5 cellular contexts compared by ENCODE assay signal in the genomic region with DNA sequence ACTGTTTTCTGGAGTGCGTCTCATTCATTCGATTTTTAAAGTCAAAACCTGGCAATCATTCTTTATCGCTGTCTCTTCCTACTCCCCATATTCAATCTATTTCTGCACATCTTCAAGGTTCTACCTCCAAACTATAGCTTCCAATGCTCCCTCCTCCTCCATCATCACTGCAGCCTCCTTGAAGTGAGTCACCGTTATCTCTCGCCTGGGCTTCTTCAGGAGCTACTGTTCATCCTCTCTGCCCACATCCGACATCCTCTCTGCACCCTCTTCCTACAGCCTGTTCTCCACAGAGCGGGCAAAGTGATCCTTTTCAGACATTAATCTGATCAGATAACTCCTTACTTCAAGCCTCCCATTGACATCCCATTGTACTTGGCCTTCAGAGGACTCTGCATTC.
"Had no signal": no experiment of that assay in that cellular context is flagged by ENCODE, and none has a peak within 500 bp of the region (broad histone marks: within the 10 kb centered on the region; RNA-seq: fewer than 3 reads in every experiment).

No MANE protein-coding gene starts in this region.

- ATAC-seq: HepG2, K562 had no signal

- DNase-seq: IMR-90, KBM-7, KG1 had no signal
